ENCODE assay signal across 7 cellular contexts in the genomic region with DNA sequence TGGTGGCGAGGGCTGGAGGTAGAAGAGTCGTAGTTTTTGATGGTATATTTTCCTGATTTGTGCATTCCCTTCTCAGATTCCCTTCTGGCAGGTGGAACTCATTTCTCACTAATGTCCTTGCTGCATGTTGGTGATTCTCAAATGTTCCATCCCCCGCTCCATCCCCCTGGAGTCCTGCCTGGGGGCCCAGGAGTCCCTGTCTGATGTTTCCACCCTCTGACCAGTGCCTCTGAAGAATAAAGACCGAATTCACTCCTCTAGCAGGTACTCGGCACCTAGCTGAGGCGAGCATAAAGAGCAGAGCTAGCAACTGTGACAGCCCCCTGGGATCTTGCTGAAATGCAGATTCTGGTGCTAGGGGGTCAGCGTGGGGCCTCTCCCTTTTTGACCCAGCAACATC.
DNase-seq lines count a peak whose midpoint lies in the region; ATAC-seq, FAIRE-seq and TF ChIP-seq lines count a peak whose summit lies in the region.
"Not testable (repeated sequence)": the region's sequence is repeated elsewhere in the genome, so short reads cannot be mapped to it uniquely, and the experiment has no call there.

No MANE protein-coding gene starts in this region.

- not testable (repeated sequence) for H3K36me3 ChIP-seq in esophagus muscularis mucosa; kidney (ENCODE audit: control insufficient read depth in 1 of 2, insufficient read depth in 2 of 2, low read length in 2 of 2)

- H3K4me1 Mint-ChIP-seq in activated CD4-positive, alpha-beta memory T cell treated with anti-CD3 and anti-CD28 coated beads for 36 hours (ENCODE audit: low read depth) = peaks cover 23% of the 10 kb centered on the region
- peaks cover 26% of the 10 kb centered on the region for H3K4me1 Mint-ChIP-seq in activated T-helper 1 cell treated with anti-CD3 and anti-CD28 coated beads, Interleukin-12 subunit alpha, Interleukin-12 subunit beta, Interleukin-2, Interleukin-4 antibody, amounts not matched to agents 30 ng/mL and 10 ng/mL and 1 ng/mL, durations not matched to agents 14 hours and 24 hours and 36 hours (ENCODE audit: low read depth)
- not testable (repeated sequence) for H3K4me1 Mint-ChIP-seq in central memory CD8-positive, alpha-beta T cell

- intact Hi-C loops in activated CD4-positive, alpha-beta memory T cell treated with anti-CD3 and anti-CD28 coated beads for 36 hours (cut with micrococcal nuclease); activated T-helper 1 cell treated with anti-CD3 and anti-CD28 coated beads, Interleukin-12 subunit alpha, Interleukin-12 subunit beta, Interleukin-2, Interleukin-4 antibody, amounts not matched to agents 30 ng/mL and 10 ng/mL and 1 ng/mL, durations not matched to agents 14 hours and 24 hours and 36 hours (cut with micrococcal nuclease); esophagus muscularis mucosa (cut with DNase I); kidney (cut with DNase I): not testable (repeated sequence)

- not testable (repeated sequence) for H3K4me1 ChIP-seq in esophagus muscularis mucosa; kidney (ENCODE audit: control insufficient read depth in 1 of 2, insufficient read depth in 1 of 2, low read depth in 1 of 2, low read length in 2 of 2)

- H3K36me3 Mint-ChIP-seq in activated CD4-positive, alpha-beta memory T cell treated with anti-CD3 and anti-CD28 coated beads for 36 hours; central memory CD8-positive, alpha-beta T cell (ENCODE audit: insufficient read depth): not testable (repeated sequence)
- H3K36me3 Mint-ChIP-seq in activated T-helper 1 cell treated with anti-CD3 and anti-CD28 coated beads, Interleukin-12 subunit alpha, Interleukin-12 subunit beta, Interleukin-2, Interleukin-4 antibody, amounts not matched to agents 30 ng/mL and 10 ng/mL and 1 ng/mL, durations not matched to agents 14 hours and 24 hours and 36 hours (ENCODE audit: low read depth) = peaks cover 16% of the 10 kb centered on the region

- H3K9me3 ChIP-seq in esophagus muscularis mucosa; kidney (ENCODE audit: control insufficient read depth in 1 of 2, low read length in 2 of 2): not testable (repeated sequence)

- WGBS in esophagus muscularis mucosa = 93% methylated on average over 7 of the region's 7 CpGs

- not testable (repeated sequence) for TF ChIP-seq POLR2A in esophagus muscularis mucosa (IDR thresholded peaks at IDR 0.05; ENCODE audit: low read depth)

- not testable (repeated sequence) for H3K9ac ChIP-seq in kidney (ENCODE audit: low read length in 2 of 2)

- H3K27ac ChIP-seq in esophagus muscularis mucosa (replicated peaks in 1 of 4); kidney (ENCODE audit: low read depth in 2 of 2, low read length in 2 of 2): not testable (repeated sequence)

- FAIRE-seq in kidney (lab: Jason Lieb, UNC) = not testable (repeated sequence)

- not testable (repeated sequence) for H3K27me3 ChIP-seq in esophagus muscularis mucosa

- H3K9me3 Mint-ChIP-seq in activated CD4-positive, alpha-beta memory T cell treated with anti-CD3 and anti-CD28 coated beads for 36 hours; activated T-helper 1 cell treated with anti-CD3 and anti-CD28 coated beads, Interleukin-12 subunit alpha, Interleukin-12 subunit beta, Interleukin-2, Interleukin-4 antibody, amounts not matched to agents 30 ng/mL and 10 ng/mL and 1 ng/mL, durations not matched to agents 14 hours and 24 hours and 36 hours; central memory CD8-positive, alpha-beta T cell: not testable (repeated sequence)

- not testable (repeated sequence) for TF ChIP-seq EP300 in esophagus muscularis mucosa (IDR thresholded peaks at IDR 0.05)

- POLR2A ChIA-PET in activated CD4-positive, alpha-beta memory T cell treated with anti-CD3 and anti-CD28 coated beads for 36 hours (lab: Charles Lee) = not testable (repeated sequence)

- TF ChIP-seq CTCF in esophagus muscularis mucosa (IDR thresholded peaks at IDR 0.05); kidney (IDR thresholded peaks at IDR 0.05; ENCODE audit: borderline replicate concordance, extremely low read depth, insufficient read depth): not testable (repeated sequence)

- not testable (repeated sequence) for ATAC-seq in central memory CD8-positive, alpha-beta T cell (replicated peaks; ENCODE audit: extremely low read depth, poor library complexity, severe bottlenecking)

- H3K27ac Mint-ChIP-seq in activated CD4-positive, alpha-beta memory T cell treated with anti-CD3 and anti-CD28 coated beads for 36 hours = not testable (repeated sequence)
- peak overlapping the region; percentile 10 for H3K27ac Mint-ChIP-seq in activated T-helper 1 cell treated with anti-CD3 and anti-CD28 coated beads, Interleukin-12 subunit alpha, Interleukin-12 subunit beta, Interleukin-2, Interleukin-4 antibody, amounts not matched to agents 30 ng/mL and 10 ng/mL and 1 ng/mL, durations not matched to agents 14 hours and 24 hours and 36 hours
- peak overlapping the region; percentile 61 for H3K27ac Mint-ChIP-seq in central memory CD8-positive, alpha-beta T cell (ENCODE audit: low read depth)

- H3K4me3 Mint-ChIP-seq in activated CD4-positive, alpha-beta memory T cell treated with anti-CD3 and anti-CD28 coated beads for 36 hours = peak overlapping the region; percentile 5
- not testable (repeated sequence) for H3K4me3 Mint-ChIP-seq in activated T-helper 1 cell treated with anti-CD3 and anti-CD28 coated beads, Interleukin-12 subunit alpha, Interleukin-12 subunit beta, Interleukin-2, Interleukin-4 antibody, amounts not matched to agents 30 ng/mL and 10 ng/mL and 1 ng/mL, durations not matched to agents 14 hours and 24 hours and 36 hours; central memory CD8-positive, alpha-beta T cell

- not testable (repeated sequence) for H3K27me3 Mint-ChIP-seq in activated CD4-positive, alpha-beta memory T cell treated with anti-CD3 and anti-CD28 coated beads for 36 hours; activated T-helper 1 cell treated with anti-CD3 and anti-CD28 coated beads, Interleukin-12 subunit alpha, Interleukin-12 subunit beta, Interleukin-2, Interleukin-4 antibody, amounts not matched to agents 30 ng/mL and 10 ng/mL and 1 ng/mL, durations not matched to agents 14 hours and 24 hours and 36 hours (ENCODE audit: insufficient read depth); central memory CD8-positive, alpha-beta T cell

- CTCF ChIA-PET in activated CD4-positive, alpha-beta memory T cell treated with anti-CD3 and anti-CD28 coated beads for 36 hours (lab: Charles Lee) = not testable (repeated sequence)

- not testable (repeated sequence) for H3K4me3 ChIP-seq in esophagus muscularis mucosa; kidney (ENCODE audit: low read length in 2 of 2)

- DNase-seq in AG20443 (ENCODE audit: low spot score) = peak; percentile 3
- DNase-seq in GM03348 (ENCODE audit: low spot score) = peak; percentile 3
- DNase-seq in activated CD4-positive, alpha-beta memory T cell treated with anti-CD3 and anti-CD28 coated beads for 36 hours; activated T-helper 1 cell treated with anti-CD3 and anti-CD28 coated beads, Interleukin-12 subunit alpha, Interleukin-12 subunit beta, Interleukin-2, Interleukin-4 antibody, amounts not matched to agents 30 ng/mL and 10 ng/mL and 1 ng/mL, durations not matched to agents 14 hours and 24 hours and 36 hours (ENCODE audit: low spot score); central memory CD8-positive, alpha-beta T cell (ENCODE audit: low spot score in 2 of 2): not testable (repeated sequence)
- DNase-seq in esophagus muscularis mucosa (ENCODE audit: extremely low spot score) = peak; percentile 24
- DNase-seq in kidney = peak; percentile 26
